In the genomic region with DNA sequence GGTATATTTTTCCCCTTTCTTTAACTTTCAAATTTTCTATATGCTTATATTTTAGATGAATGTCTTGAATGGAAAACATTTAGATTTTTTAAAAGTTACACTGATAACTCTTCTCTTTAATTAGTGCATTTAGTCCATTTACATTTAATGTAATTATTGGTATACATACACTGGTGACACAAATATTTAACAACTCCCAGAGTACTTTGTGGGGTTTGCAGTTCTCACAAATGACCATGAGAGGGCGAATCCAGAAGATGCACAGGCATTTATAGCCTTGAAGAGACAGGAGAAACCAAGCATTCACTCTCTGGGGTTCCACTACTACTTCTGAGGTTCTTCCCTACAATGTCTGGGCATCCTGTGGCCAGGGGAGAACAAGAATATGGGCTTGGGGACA, we compare ENCODE assay signal across 8 cellular contexts.
A peak's percentile ranks its signal among the peaks of the same experiment; 100 is the strongest.
DNase-seq lines count a peak whose midpoint lies in the region; ATAC-seq, FAIRE-seq and TF ChIP-seq lines count a peak whose summit lies in the region.
"Had no signal": no experiment of that assay in that cellular context is flagged by ENCODE, and none has a peak within 500 bp of the region (broad histone marks: within the 10 kb centered on the region; RNA-seq: fewer than 3 reads in every experiment).

No MANE protein-coding gene starts in this region.

- FAIRE-seq in GM12892 (lab: Jason Lieb, UNC) = peak; percentile 14
- peak; percentile 37 for FAIRE-seq in endometrium (lab: Jason Lieb, UNC)

- no peaks in the 10 kb centered on the region for H3K36me3 ChIP-seq in prostate gland

- no peak overlapping the region for H3K27ac ChIP-seq in prostate gland

- H3K4me3 ChIP-seq in prostate gland = no peak overlapping the region

- intact Hi-C loops in prostate gland (cut with DNase I) = loop anchor here (5.0 kb wide), 1 partner anchor 61 kb away; no protein-coding TSS in a partner anchor

- 52% methylated on average over 1 of the region's 1 CpG for WGBS in prostate gland

- no peaks in the 10 kb centered on the region for H3K27me3 ChIP-seq in prostate gland (replicated peaks; ENCODE audit: insufficient read depth)

- TF ChIP-seq CTCF in prostate gland (IDR thresholded peaks at IDR 0.05) = peak in 3 of 4 experiments; percentile 30 to 59 (median 46)

- no peak for DNase-seq in GM12892 (ENCODE audit: insufficient read length)
- DNase-seq in NCI-H69 (lab: John Stamatoyannopoulos, UW) = peak; percentile 23
- no peak for DNase-seq in prostate gland (ENCODE audit: low spot score)
- no peak for DNase-seq in NCI-H1930 (lab: John Stamatoyannopoulos, UW)
- DNase-seq in mesenteric fat pad (ENCODE audit: low spot score) = no peak
- DNase-seq: right cardiac atrium had no signal

- TF ChIP-seq POLR2A in GM12892 (IDR thresholded peaks at IDR 0.05; ENCODE audit: low read depth, low read length) (no peak), prostate gland (IDR thresholded peaks at IDR 0.05) (no peak)

- no peaks in the 10 kb centered on the region for H3K9me3 ChIP-seq in prostate gland

- ATAC-seq in HG02588 (IDR thresholded peaks at IDR 0.05; ENCODE audit: unreplicated experiment) = no peak

- H3K4me1 ChIP-seq in prostate gland (replicated peaks) = no peaks in the 10 kb centered on the region
